8 cellular contexts compared by ENCODE assay signal in the genomic region with DNA sequence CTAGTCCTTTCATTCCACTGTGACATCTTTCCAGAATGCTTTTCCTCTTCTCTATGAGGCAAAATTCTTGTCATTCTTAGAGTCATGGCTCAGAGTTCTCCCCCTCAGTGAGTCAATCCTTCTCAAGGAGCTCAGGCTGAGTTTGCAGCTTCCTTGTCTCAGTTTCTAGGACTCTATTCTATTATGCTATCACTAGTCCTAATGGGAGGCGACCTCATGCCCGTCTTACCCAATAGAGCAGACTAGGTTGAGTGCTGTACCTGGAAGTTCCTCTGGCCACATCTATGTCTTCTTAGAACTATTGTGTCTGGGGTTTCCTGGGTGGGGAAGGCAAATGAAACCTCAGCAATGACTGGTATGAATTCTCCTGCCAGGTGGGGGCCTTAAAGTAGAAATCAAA. TPM values are rescaled to one million over a fixed set of nuclear protein-coding genes. Genes with fewer than 3 reads are reported as not detected.
DNase-seq lines count a peak whose midpoint lies in the region; ATAC-seq, FAIRE-seq and TF ChIP-seq lines count a peak whose summit lies in the region.

No MANE protein-coding gene starts in this region.

- no peak overlapping the region for H2BK12ac ChIP-seq in trophoblast cell (ENCODE audit: low read length)

- no peak overlapping the region for H3K23ac ChIP-seq in trophoblast cell (ENCODE audit: low read length)

- no peak for FAIRE-seq in GM12878 (lab: Jason Lieb, UNC)

- no peak overlapping the region for H3K18ac ChIP-seq in trophoblast cell (ENCODE audit: low read length)

- no peak for TF ChIP-seq EP300 in GM12878 (IDR thresholded peaks at IDR 0.05; ENCODE audit: borderline replicate concordance in 1 of 2, control insufficient read depth in 1 of 2, low read depth in 2 of 2, low read length in 2 of 2)
- no peak for TF ChIP-seq EP300 in gastroesophageal sphincter (IDR thresholded peaks at IDR 0.05)

- TF ChIP-seq CTCF in Caco-2 (IDR thresholded peaks at IDR 0.05; ENCODE audit: insufficient read depth in 1 of 2, low read depth in 1 of 2, low read length in 1 of 2, severe bottlenecking in 1 of 2, unreplicated experiment in 1 of 2), result no peak
- TF ChIP-seq CTCF in GM12878 (IDR thresholded peaks at IDR 0.05 in 2 of 3, conservative IDR thresholded peaks at IDR 0.05 in 1 of 3; ENCODE audit: control insufficient read depth in 2 of 3, extremely low read depth in 1 of 3, insufficient read depth in 1 of 3, low read depth in 3 of 3, low read length in 3 of 3), result no peak
- TF ChIP-seq CTCF in gastroesophageal sphincter (IDR thresholded peaks at IDR 0.05), result no peak
- no peak for TF ChIP-seq CTCF in GM10248 (IDR thresholded peaks at IDR 0.05; ENCODE audit: control extremely low read depth, extremely low read depth, low read depth, missing control alignments)

- H3K4me2 ChIP-seq in GM12878 (ENCODE audit: control insufficient read depth, insufficient read depth), result no peak overlapping the region
- H3K4me2 ChIP-seq in trophoblast cell (ENCODE audit: low read length), result no peak overlapping the region

- no peak overlapping the region for H2BK120ac ChIP-seq in trophoblast cell (ENCODE audit: insufficient read depth, low read length, poor library complexity)

- in situ Hi-C loops in GM12878 (cut with MboI), result no loop called here

- no peaks in the 10 kb centered on the region for H3K36me3 Mint-ChIP-seq in Caco-2 (ENCODE audit: insufficient read depth, unreplicated experiment)

- ATAC-seq in GM12878 (peak; percentile 37; the same call in 1 of the 3 replicates), HG03159 (IDR thresholded peaks at IDR 0.05; ENCODE audit: unreplicated experiment) (no peak), gastroesophageal sphincter (no peak)

- H3K4me1 ChIP-seq in Caco-2 (peaks cover 7% of the 10 kb centered on the region; the same call in 1 of the 2 replicates), SJSA1 (replicated peaks) (peaks cover 86% of the 10 kb centered on the region), GM12878 (ENCODE audit: control insufficient read depth, insufficient read depth, low read length) (peaks cover 8% of the 10 kb centered on the region; the same call in 1 of the 2 replicates), trophoblast cell (ENCODE audit: control insufficient read depth in 1 of 2, insufficient read depth in 2 of 2, low read length in 2 of 2) (peaks cover 17 to 27% of the 10 kb centered on the region in 2 experiments), gastroesophageal sphincter (no peaks in the 10 kb centered on the region)

- H3K14ac ChIP-seq in trophoblast cell (ENCODE audit: low read length), result no peak overlapping the region

- intact Hi-C loops in Caco-2 (cut with micrococcal nuclease; ENCODE audit: unreplicated experiment), result no loop called here
- intact Hi-C loops in GM12878 (cut with micrococcal nuclease; ENCODE audit: unreplicated experiment), result no loop called here

- no peak for TF ChIP-seq RAD21 in GM12878 (IDR thresholded peaks at IDR 0.05; ENCODE audit: insufficient read depth, low read depth, low read length)

- H3K27me3 ChIP-seq in Caco-2 (replicated peaks; ENCODE audit: control insufficient read depth, insufficient read depth, low read length) (no peaks in the 10 kb centered on the region), SJSA1 (replicated peaks) (no peaks in the 10 kb centered on the region), GM12878 (replicated peaks in 1 of 2; ENCODE audit: control insufficient read depth in 2 of 2, insufficient read depth in 2 of 2, low read length in 1 of 2) (no peaks in the 10 kb centered on the region), trophoblast cell (ENCODE audit: insufficient read depth, low read length) (no peaks in the 10 kb centered on the region), gastroesophageal sphincter (no peaks in the 10 kb centered on the region)

- no peaks in the 10 kb centered on the region for H4K20me1 ChIP-seq in GM12878 (ENCODE audit: control insufficient read depth, insufficient read depth)

- H3K27ac ChIP-seq in SJSA1 (peak overlapping the region; percentile 76), GM12878 (ENCODE audit: control insufficient read depth, insufficient read depth) (no peak overlapping the region), trophoblast cell (ENCODE audit: low read depth, low read length) (peak overlapping the region; percentile 56), gastroesophageal sphincter (no peak overlapping the region)

- H3K36me3 ChIP-seq in Caco-2 (ENCODE audit: control insufficient read depth, insufficient read depth, low read length), result no peaks in the 10 kb centered on the region
- no peaks in the 10 kb centered on the region for H3K36me3 ChIP-seq in SJSA1
- H3K36me3 ChIP-seq in GM12878 (ENCODE audit: control insufficient read depth in 2 of 2, insufficient read depth in 2 of 2, low read length in 1 of 2), result no peaks in the 10 kb centered on the region
- no peaks in the 10 kb centered on the region for H3K36me3 ChIP-seq in trophoblast cell (ENCODE audit: control insufficient read depth in 1 of 2, insufficient read depth in 2 of 2, low read length in 2 of 2)
- peaks cover 0 to 8% of the 10 kb centered on the region in 2 donors for H3K36me3 ChIP-seq in gastroesophageal sphincter

- SMC1A ChIA-PET in GM12878 (lab: Charles Lee; ENCODE audit: uncharacterized antibody, unreplicated experiment), result no interaction called here

- H3K9me3 ChIP-seq in Caco-2 (no peaks in the 10 kb centered on the region), SJSA1 (replicated peaks) (no peaks in the 10 kb centered on the region), GM12878 (replicated peaks; ENCODE audit: control insufficient read depth, insufficient read depth, low read length) (no peaks in the 10 kb centered on the region), trophoblast cell (ENCODE audit: insufficient read depth, low read depth, low read length) (peaks cover 2% of the 10 kb centered on the region), gastroesophageal sphincter (no peaks in the 10 kb centered on the region)

- no peak overlapping the region for H2BK5ac ChIP-seq in trophoblast cell (ENCODE audit: low read depth, low read length, poor library complexity)

- RAD21 ChIA-PET in GM12878 (lab: Charles Lee; ENCODE audit: unreplicated experiment), result no interaction called here

- DNase-seq in Caco-2, result no peak
- DNase-seq in SJSA1 (ENCODE audit: low read depth in 1 of 2, low spot score in 2 of 2), result peak; percentile 73 to 89
- DNase-seq in GM12878 (ENCODE audit: low read depth, low spot score), result no peak
- peak; percentile 82 to 94 for DNase-seq in trophoblast cell
- DNase-seq in NCI-H2227 treated with DMSO at 0.1 percent for 48 hours (lab: John Stamatoyannopoulos, UW), result no peak
- DNase-seq in GM10248 (ENCODE audit: extremely low spot score), result no peak

- WGBS in GM12878 (ENCODE audit: insufficient coverage, insufficient replicate concordance, low lambda C conversion rate, missing lambda C conversion rate), result 0% methylated on average over 2 of the region's 2 CpGs
- WGBS in trophoblast cell (ENCODE audit: extremely low coverage, insufficient coverage, insufficient read length), result no CpG with 5 or more reads among the region's 2 CpGs
- 100% methylated on average over 1 of the region's 2 CpGs; no CpG with 5 or more reads in 1 of the 2 donors for WGBS in gastroesophageal sphincter (ENCODE audit: low coverage in 1 of 2), 2 donors

- H3K4me3 ChIP-seq in Caco-2 (ENCODE audit: low read depth, low read length), result no peak overlapping the region
- H3K4me3 ChIP-seq in SJSA1, result no peak overlapping the region
- no peak overlapping the region for H3K4me3 ChIP-seq in GM12878
- H3K4me3 ChIP-seq in trophoblast cell (ENCODE audit: low read depth, low read length), result no peak overlapping the region
- no peak overlapping the region for H3K4me3 ChIP-seq in gastroesophageal sphincter

- H3K79me2 ChIP-seq in GM12878 (ENCODE audit: control insufficient read depth, insufficient read depth, low read length), result no peaks in the 10 kb centered on the region
- no peaks in the 10 kb centered on the region for H3K79me2 ChIP-seq in trophoblast cell (ENCODE audit: control insufficient read depth, insufficient read depth, low read length, poor library complexity)

- TF ChIP-seq POLR2A in GM12878 (IDR thresholded peaks at IDR 0.05; ENCODE audit: low read depth, low read length), result no peak
- no peak for TF ChIP-seq POLR2A in gastroesophageal sphincter (IDR thresholded peaks at IDR 0.05)

- H4K91ac ChIP-seq in trophoblast cell (ENCODE audit: low read depth, low read length), result no peak overlapping the region

- H3K4me3 Mint-ChIP-seq in Caco-2 (ENCODE audit: unreplicated experiment), result no peak overlapping the region

- H3K4ac ChIP-seq in trophoblast cell (ENCODE audit: low read depth, low read length), result no peak overlapping the region

- no peak overlapping the region for H2AFZ ChIP-seq in GM12878 (ENCODE audit: control insufficient read depth, low read depth, low read length)
- no peak overlapping the region for H2AFZ ChIP-seq in trophoblast cell (ENCODE audit: insufficient read depth, low read length, poor library complexity)

- CTCF ChIA-PET in Caco-2 (lab: Charles Lee), result interaction anchor here (0.9 kb wide), 1 partner anchor 18 kb away, joined by 3 read pairs; a partner anchor contains a TSS
- CTCF ChIA-PET in GM12878 (lab: Yijun Ruan, JAX), result no interaction called here
- CTCF ChIA-PET in GM10248 (lab: Yijun Ruan, JAX), result no interaction called here

- BruUV-seq in Caco-2 (replicated peaks; lab: Mats Ljungman, UMichigan) (no TSS peak), GM12878 (replicated peaks; lab: Mats Ljungman, UMichigan) (no TSS peak)

- H3K27ac Mint-ChIP-seq in Caco-2 (ENCODE audit: unreplicated experiment), result peak overlapping the region; percentile 71

- no peaks in the 10 kb centered on the region for H3K79me1 ChIP-seq in trophoblast cell (ENCODE audit: low read length)

- no peak overlapping the region for H3K9ac ChIP-seq in GM12878 (ENCODE audit: control insufficient read depth, insufficient read depth, low read length)
- no peak overlapping the region for H3K9ac ChIP-seq in trophoblast cell (ENCODE audit: low read length)

- no peak overlapping the region for H4K12ac ChIP-seq in trophoblast cell (ENCODE audit: low read depth, low read length)

- H2AK5ac ChIP-seq in trophoblast cell (ENCODE audit: low read length), result no peak overlapping the region

- POLR2A ChIA-PET in Caco-2 (lab: Charles Lee) (no interaction called here), GM12878 (lab: Charles Lee) (no interaction called here), GM10248 (lab: Yijun Ruan, JAX) (no interaction called here)

- peaks cover 21% of the 10 kb centered on the region for H3K4me1 Mint-ChIP-seq in Caco-2 (ENCODE audit: low read depth, unreplicated experiment)

- no peaks in the 10 kb centered on the region for H3K9me3 Mint-ChIP-seq in Caco-2 (ENCODE audit: unreplicated experiment)

- no peaks in the 10 kb centered on the region for H3K27me3 Mint-ChIP-seq in Caco-2 (ENCODE audit: insufficient read depth, unreplicated experiment)

- H4K8ac ChIP-seq in trophoblast cell (ENCODE audit: low read depth, low read length), result no peak overlapping the region

RNA-seq across cellular contexts. Expression of a gene that starts 51.5 kb away (rescaled TPM):
- total RNA-seq in Caco-2 (2022) (28.2 and 29.5 TPM in 2 replicates), GM12878 (2014; rRNA removed) (41.2 and 56.0 TPM in 2 replicates), GM12878 (2014; rRNA removed; fragmentation: Illumina TruSeq; extraction: Trizol) (75.1 and 79.6 TPM in 2 replicates), GM12878 (2021) (52.4 and 58.7 TPM in 2 replicates), gastroesophageal sphincter (10 to 100 TPM; 16.2 to 36.0 (median 33.6) TPM)
- total RNA-seq in SJSA1 (2014; rRNA removed; shearing (Covaris generic)), result 86.3 and 97.4 TPM in 2 replicates
- total RNA-seq in GM12878 (2013; cell fraction: nucleolus; rRNA removed), result 5.8 and 10.9 TPM in 2 replicates
- 30.4 TPM for polyA plus RNA-seq in GM12878 (2011; ENCODE audit: low read depth)
- polyA plus RNA-seq in GM12878 (2011; rRNA removed) (85.5 and 142 TPM in 2 replicates), GM12878 (2014; fragmentation: Illumina TruSeq; extraction: Trizol) (98.3 and 102 TPM in 2 replicates), GM12878 (2014; fragmentation: Nextera tagmentation; extraction: Ambion mirVana) (100 to 1,000 TPM; 173 to 182 TPM), GM12878 (2014; rRNA removed) (44.7 and 54.6 TPM in 2 replicates), GM12878 (2016; fragmentation: Nextera tagmentation; extraction: Ambion mirVana) (100 to 1,000 TPM; 106 to 119 TPM)
- 34.6 and 41.4 TPM in 2 replicates for polyA plus RNA-seq in GM12878 (2011; cell fraction: cytosol; rRNA removed)
- polyA plus RNA-seq in GM12878 (2011; cell fraction: nucleus; rRNA removed), result 21.8 and 23.1 TPM in 2 replicates
- 35.7 and 37.6 TPM in 2 replicates for polyA plus RNA-seq in GM12878 (2012)
- 14.2 and 18.6 TPM in 2 replicates for polyA minus RNA-seq in GM12878 (2011; rRNA and poly(A)+ RNA removed)
- polyA minus RNA-seq in GM12878 (2011; cell fraction: cytosol; rRNA and poly(A)+ RNA removed), result 17.8 and 24.2 TPM in 2 replicates
- 5.2 and 6.0 TPM in 2 replicates for polyA minus RNA-seq in GM12878 (2011; cell fraction: nucleus; rRNA and poly(A)+ RNA removed)
- 59.0 and 63.5 TPM in 2 replicates for polyA plus RNA-seq in trophoblast cell (2013)

RNA-seq across cellular contexts. Expression of a gene that starts 57.6 kb away (rescaled TPM):
- total RNA-seq in Caco-2 (2022), result 349 and 401 TPM in 2 replicates
- total RNA-seq in SJSA1 (2014; rRNA removed; shearing (Covaris generic)), result 680 and 776 TPM in 2 replicates
- 245 and 272 TPM in 2 replicates for total RNA-seq in GM12878 (2013; cell fraction: nucleolus; rRNA removed)
- 628 and 706 TPM in 2 replicates for total RNA-seq in GM12878 (2014; rRNA removed)
- 638 and 668 TPM in 2 replicates for total RNA-seq in GM12878 (2014; rRNA removed; fragmentation: Illumina TruSeq; extraction: Trizol)
- 584 and 592 TPM in 2 replicates for total RNA-seq in GM12878 (2021)
- 366 TPM for polyA plus RNA-seq in GM12878 (2011; ENCODE audit: low read depth)
- 779 and 780 TPM in 2 replicates for polyA plus RNA-seq in GM12878 (2011; rRNA removed)
- 859 and 991 TPM in 2 replicates for polyA plus RNA-seq in GM12878 (2011; cell fraction: cytosol; rRNA removed)
- 432 and 642 TPM in 2 replicates for polyA plus RNA-seq in GM12878 (2011; cell fraction: nucleus; rRNA removed)
- 352 and 442 TPM in 2 replicates for polyA plus RNA-seq in GM12878 (2012)
- 631 and 687 TPM in 2 replicates for polyA plus RNA-seq in GM12878 (2014; fragmentation: Illumina TruSeq; extraction: Trizol)
- 1,000 to 10,000 TPM in 1 of 2 experiments, 100 to 1,000 TPM in 1; 863 to 1,161 TPM for polyA plus RNA-seq in GM12878 (2014; fragmentation: Nextera tagmentation; extraction: Ambion mirVana)
- polyA plus RNA-seq in GM12878 (2014; rRNA removed), result 483 and 626 TPM in 2 replicates
- polyA plus RNA-seq in GM12878 (2016; fragmentation: Nextera tagmentation; extraction: Ambion mirVana), result 100 to 1,000 TPM; 815 to 828 TPM
- polyA minus RNA-seq in GM12878 (2011; rRNA and poly(A)+ RNA removed), result 930 and 952 TPM in 2 replicates
- 255 and 313 TPM in 2 replicates for polyA minus RNA-seq in GM12878 (2011; cell fraction: cytosol; rRNA and poly(A)+ RNA removed)
- polyA minus RNA-seq in GM12878 (2011; cell fraction: nucleus; rRNA and poly(A)+ RNA removed), result 87.5 and 150 TPM in 2 replicates
- polyA plus RNA-seq in trophoblast cell (2013), result 277 and 282 TPM in 2 replicates
- total RNA-seq in gastroesophageal sphincter, result 100 to 1,000 TPM; 461 to 688 (median 605) TPM

Comparison
In these comparisons a context has a peak if more than half of its experiments do, and no peak if none do; other contexts are left out.
1. DNase-seq: peak in SJSA1 (2 of 2) and trophoblast cell (2 of 2); none in Caco-2 (0 of 2), GM12878 (single experiment), NCI-H2227 treated with DMSO at 0.1 percent for 48 hours (single experiment) and GM10248 (single experiment).
2. H3K27ac ChIP-seq: peak in SJSA1 (single experiment) and trophoblast cell (single experiment); none in GM12878 (single experiment) and gastroesophageal sphincter (0 of 4).